ENCODE assay signal across 23 cellular contexts in genomic region chr2:238270606-238271005, GRCh38.
"Had no signal": no experiment of that assay in that cellular context is flagged by ENCODE, and none has a peak within 500 bp of the region (broad histone marks: within the 10 kb centered on the region; RNA-seq: fewer than 3 reads in every experiment).

No MANE protein-coding gene starts in this region.

- H3K27ac ChIP-seq: parathyroid adenoma, prostate gland, sigmoid colon, skin epidermis, testis, upper lobe of right lung, vagina had no signal

- FAIRE-seq: frontal cortex, keratinocyte had no signal

- H3K4me1 Mint-ChIP-seq: immature natural killer cell; neural crest cell; stimulated activated naive B cell treated with anti-CD40 and anti-IgM and Interleukin-4, amounts not matched to agents 10 μg/mL and 1 μg/mL and 100 μg/mL, for 72 hours; stimulated activated naive CD8-positive, alpha-beta T cell treated with anti-CD3 and anti-CD28 coated beads, Interleukin-15, amount 100 ng/mL, for 72 hours had no signal

- H3K4me3 Mint-ChIP-seq: immature natural killer cell; naive thymus-derived CD8-positive, alpha-beta T cell; neural crest cell; stimulated activated naive B cell treated with anti-CD40 and anti-IgM and Interleukin-4, amounts not matched to agents 10 μg/mL and 1 μg/mL and 100 μg/mL, for 72 hours; stimulated activated naive CD8-positive, alpha-beta T cell treated with anti-CD3 and anti-CD28 coated beads, Interleukin-15, amount 100 ng/mL, for 72 hours had no signal

- H3K27me3 ChIP-seq: sigmoid colon, testis, tibial nerve, upper lobe of right lung, vagina had no signal

- H3K9ac ChIP-seq: parathyroid adenoma had no signal

- H3K27me3 Mint-ChIP-seq: naive thymus-derived CD8-positive, alpha-beta T cell; stimulated activated naive B cell treated with anti-CD40 and anti-IgM and Interleukin-4, amounts not matched to agents 10 μg/mL and 1 μg/mL and 100 μg/mL, for 72 hours; stimulated activated naive CD8-positive, alpha-beta T cell treated with anti-CD3 and anti-CD28 coated beads, Interleukin-15, amount 100 ng/mL, for 72 hours had no signal

- H3K27ac Mint-ChIP-seq: naive thymus-derived CD8-positive, alpha-beta T cell; stimulated activated naive B cell treated with anti-CD40 and anti-IgM and Interleukin-4, amounts not matched to agents 10 μg/mL and 1 μg/mL and 100 μg/mL, for 72 hours had no signal

- DNase-seq: effector memory CD4-positive, alpha-beta T cell; immature natural killer cell; left colon; left ventricle myocardium superior; naive thymus-derived CD8-positive, alpha-beta T cell; occipital lobe; retina; sigmoid colon; stimulated activated CD4-positive, alpha-beta T cell treated with anti-CD3 and anti-CD28 coated beads, Interleukin-2, amount 100 ng/mL, for 24 hours; stimulated activated CD4-positive, alpha-beta T cell treated with anti-CD3 and anti-CD28 coated beads, Interleukin-4, amount 100 ng/mL, for 4 hours; stimulated activated naive B cell treated with anti-CD40 and anti-IgM and Interleukin-4, amounts not matched to agents 10 μg/mL and 1 μg/mL and 100 μg/mL, for 72 hours; stimulated activated naive CD8-positive, alpha-beta T cell treated with anti-CD3 and anti-CD28 coated beads, Interleukin-15, amount 100 ng/mL, for 72 hours; testis; upper lobe of right lung had no signal

- H3K9me3 ChIP-seq: prostate gland, sigmoid colon, testis, tibial nerve, upper lobe of right lung, vagina had no signal

- H3K4me3 ChIP-seq: prostate gland, sigmoid colon, skin epidermis, testis, tibial nerve, upper lobe of right lung, vagina had no signal

- H3K79me2 ChIP-seq: parathyroid adenoma had no signal

- H3K4me1 ChIP-seq: parathyroid adenoma, prostate gland, sigmoid colon, upper lobe of right lung, vagina had no signal

- H2AFZ ChIP-seq: parathyroid adenoma had no signal

- H3K9me3 Mint-ChIP-seq: immature natural killer cell; naive thymus-derived CD8-positive, alpha-beta T cell; neural crest cell; stimulated activated naive B cell treated with anti-CD40 and anti-IgM and Interleukin-4, amounts not matched to agents 10 μg/mL and 1 μg/mL and 100 μg/mL, for 72 hours; stimulated activated naive CD8-positive, alpha-beta T cell treated with anti-CD3 and anti-CD28 coated beads, Interleukin-15, amount 100 ng/mL, for 72 hours had no signal

- ATAC-seq: esophagus mucosa; left colon; left ventricle myocardium superior; naive thymus-derived CD8-positive, alpha-beta T cell; stimulated activated naive B cell treated with anti-CD40 and anti-IgM and Interleukin-4, amounts not matched to agents 10 μg/mL and 1 μg/mL and 100 μg/mL, for 72 hours; stimulated activated naive CD8-positive, alpha-beta T cell treated with anti-CD3 and anti-CD28 coated beads, Interleukin-15, amount 100 ng/mL, for 72 hours; upper lobe of right lung had no signal
